In genomic region chr2:120989556-120989848, GRCh38 we compare ENCODE assay signal across 27 cellular contexts.
"Had no signal": no experiment of that assay in that cellular context is flagged by ENCODE, and none has a peak within 500 bp of the region (broad histone marks: within the 10 kb centered on the region; RNA-seq: fewer than 3 reads in every experiment).

No MANE protein-coding gene starts in this region.

- H3K4me3 Mint-ChIP-seq: activated CD4-positive, alpha-beta memory T cell treated with anti-CD3 and anti-CD28 coated beads, Interleukin-2, amount 10 ng/mL, durations not matched to agents 7 days and 5 days; activated CD4-positive, alpha-beta T cell treated with anti-CD3 and anti-CD28 coated beads, Interleukin-2, amount 10 ng/mL, durations not matched to agents 7 days and 5 days; activated naive CD8-positive, alpha-beta T cell; activated T-helper 1 cell treated with anti-CD3 and anti-CD28 coated beads, Interleukin-12 subunit alpha, Interleukin-12 subunit beta, Interleukin-2, Interleukin-4 antibody, amounts not matched to agents 30 ng/mL and 10 ng/mL and 1 ng/mL, durations not matched to agents 14 hours and 24 hours and 36 hours; WTC11 had no signal

- H3K36me3 Mint-ChIP-seq: activated naive CD8-positive, alpha-beta T cell had no signal

- H3K27me3 Mint-ChIP-seq: activated CD4-positive, alpha-beta memory T cell treated with anti-CD3 and anti-CD28 coated beads, Interleukin-2, amount 10 ng/mL, durations not matched to agents 7 days and 5 days; activated CD4-positive, alpha-beta T cell treated with anti-CD3 and anti-CD28 coated beads, Interleukin-2, amount 10 ng/mL, durations not matched to agents 7 days and 5 days; activated naive CD8-positive, alpha-beta T cell had no signal

- H3K27ac Mint-ChIP-seq: activated CD4-positive, alpha-beta memory T cell treated with anti-CD3 and anti-CD28 coated beads, Interleukin-2, amount 10 ng/mL, durations not matched to agents 7 days and 5 days; activated CD4-positive, alpha-beta T cell treated with anti-CD3 and anti-CD28 coated beads, Interleukin-2, amount 10 ng/mL, durations not matched to agents 7 days and 5 days; activated naive CD8-positive, alpha-beta T cell; activated T-helper 1 cell treated with anti-CD3 and anti-CD28 coated beads, Interleukin-12 subunit alpha, Interleukin-12 subunit beta, Interleukin-2, Interleukin-4 antibody, amounts not matched to agents 30 ng/mL and 10 ng/mL and 1 ng/mL, durations not matched to agents 14 hours and 24 hours and 36 hours; activated T-helper 2 cell treated with anti-CD3 and anti-CD28 coated beads, Interferon-gamma antibody, Interleukin-2, Interleukin-4, amounts not matched to agents 10 μg/mL and 5 μg/mL and 100 μg/mL, durations not matched to agents 14 hours and 24 hours and 36 hours; WTC11 had no signal

- ATAC-seq: esophagus mucosa, WTC11 had no signal

- H3K9me3 Mint-ChIP-seq: activated CD4-positive, alpha-beta T cell treated with anti-CD3 and anti-CD28 coated beads, Interleukin-2, amount 10 ng/mL, durations not matched to agents 7 days and 5 days; activated T-helper 1 cell treated with anti-CD3 and anti-CD28 coated beads, Interleukin-12 subunit alpha, Interleukin-12 subunit beta, Interleukin-2, Interleukin-4 antibody, amounts not matched to agents 30 ng/mL and 10 ng/mL and 1 ng/mL, durations not matched to agents 14 hours and 24 hours and 36 hours; activated T-helper 2 cell treated with anti-CD3 and anti-CD28 coated beads, Interferon-gamma antibody, Interleukin-2, Interleukin-4, amounts not matched to agents 10 μg/mL and 5 μg/mL and 100 μg/mL, durations not matched to agents 14 hours and 24 hours and 36 hours; WTC11 had no signal

- H3K4me1 Mint-ChIP-seq: activated CD4-positive, alpha-beta memory T cell treated with anti-CD3 and anti-CD28 coated beads, Interleukin-2, amount 10 ng/mL, durations not matched to agents 7 days and 5 days; activated CD4-positive, alpha-beta T cell treated with anti-CD3 and anti-CD28 coated beads, Interleukin-2, amount 10 ng/mL, durations not matched to agents 7 days and 5 days; WTC11 had no signal

- FAIRE-seq: astrocyte, bronchial epithelial cell, colon, frontal cortex had no signal

- DNase-seq: activated CD4-positive, alpha-beta T cell treated with anti-CD3 and anti-CD28 coated beads for 1 hour; activated CD4-positive, alpha-beta T cell treated with anti-CD3 and anti-CD28 coated beads for 4 hours; activated CD4-positive, alpha-beta T cell treated with anti-CD3 and anti-CD28 coated beads, Interleukin-2, amount 10 ng/mL, durations not matched to agents 7 days and 5 days; activated CD4-positive, alpha-beta T cell treated with anti-CD3 and anti-CD28 coated beads, Interleukin-2, amount 50 U/mL, for 4 hours; activated gamma-delta T cell treated with Interleukin-2 at 50 U/mL for 16 hours; activated naive CD4-positive, alpha-beta T cell treated with anti-CD3 and anti-CD28 coated beads, Interleukin-2, amount 50 U/mL, for 16 hours; activated naive CD4-positive, alpha-beta T cell treated with Interleukin-2 at 50 U/mL for 16 hours; activated T-cell treated with anti-CD3 and anti-CD28 coated beads, Interleukin-2, amount 50 U/mL, for 1 hour; amniotic stem cell; anterior cingulate cortex; brain microvascular endothelial cell; cortex of kidney; dermis blood vessel endothelial cell; effector CD8-positive, alpha-beta T cell; foreskin fibroblast; T-helper 1 cell; T-helper 2 cell had no signal
